8 cellular contexts compared by ENCODE assay signal in genomic region chr19:50725218-50725931, GRCh38. TPM values are rescaled to one million over a fixed set of nuclear protein-coding genes. Genes with fewer than 3 reads are reported as not detected.
A peak's percentile ranks its signal among the peaks of the same experiment; 100 is the strongest.
DNase-seq lines count a peak whose midpoint lies in the region; ATAC-seq and TF ChIP-seq lines count a peak whose summit lies in the region.

No MANE protein-coding gene starts in this region.

- CTCF ChIA-PET in activated CD8-positive, alpha-beta T cell treated with anti-CD3 and anti-CD28 coated beads for 36 hours (lab: Charles Lee) = interaction anchor here (0.7 to 1.9 kb wide), 18 partner anchors 9 to 807 kb away, joined by 3 to 15 read pairs (median 4); no protein-coding TSS in a partner anchor

- H3K4me3 ChIP-seq in AG10803 (ENCODE audit: low read length) (peak overlapping the region; percentile 82), HAP-1 (peak overlapping the region; percentile 53), spleen (peak overlapping the region; percentile 44 to 79 (median 48))

- no peaks in the 10 kb centered on the region for H3K36me3 Mint-ChIP-seq in activated CD8-positive, alpha-beta T cell treated with anti-CD3 and anti-CD28 coated beads for 36 hours (ENCODE audit: low read depth)

- H3K4me1 ChIP-seq in HAP-1 (peaks cover 12% of the 10 kb centered on the region), spleen (peaks cover 8 to 42% (median 22%) of the 10 kb centered on the region in 6 donors)

- no peak for TF ChIP-seq POLR2A in spleen (IDR thresholded peaks at IDR 0.05)

- peak; percentile 13 for DNase-seq in AG10803 (ENCODE audit: low read depth)
- peak in 1 of 2 experiments; percentile 39 for DNase-seq in HAP-1 (ENCODE audit: low spot score in 2 of 2)
- DNase-seq in activated CD8-positive, alpha-beta T cell treated with anti-CD3 and anti-CD28 coated beads for 36 hours = peak; percentile 78
- DNase-seq in left ventricle myocardium superior = no peak
- no peak for DNase-seq in spleen
- no peak for DNase-seq in central memory CD4-positive, alpha-beta T cell
- no peak for DNase-seq in NCI-H345 treated with DMSO at 0.1 percent for 48 hours (lab: John Stamatoyannopoulos, UW; ENCODE audit: unreplicated experiment)

- ATAC-seq in activated CD8-positive, alpha-beta T cell treated with anti-CD3 and anti-CD28 coated beads for 36 hours = peak; percentile 45
- peak; percentile 33 for ATAC-seq in left ventricle myocardium superior
- no peak for ATAC-seq in HG02884 (IDR thresholded peaks at IDR 0.05; ENCODE audit: unreplicated experiment)

- no peak for TF ChIP-seq CTCF in AG10803 (conservative IDR thresholded peaks at IDR 0.05; ENCODE audit: low read length)
- TF ChIP-seq CTCF in activated CD8-positive, alpha-beta T cell treated with anti-CD3 and anti-CD28 coated beads for 36 hours (IDR thresholded peaks at IDR 0.05) = no peak
- TF ChIP-seq CTCF in spleen (IDR thresholded peaks at IDR 0.05 in 8 of 11, conservative IDR thresholded peaks at IDR 0.05 in 3 of 11) = no peak

- POLR2A ChIA-PET in activated CD8-positive, alpha-beta T cell treated with anti-CD3 and anti-CD28 coated beads for 36 hours (lab: Charles Lee) = interaction anchor here (0.7 to 1.4 kb wide), 3 partner anchors 55 to 80 kb away, joined by 3 to 7 read pairs (median 5); no protein-coding TSS in a partner anchor

- peaks cover 25% of the 10 kb centered on the region for H3K4me1 Mint-ChIP-seq in activated CD8-positive, alpha-beta T cell treated with anti-CD3 and anti-CD28 coated beads for 36 hours (ENCODE audit: low read depth)

- no peaks in the 10 kb centered on the region for H3K9me3 Mint-ChIP-seq in activated CD8-positive, alpha-beta T cell treated with anti-CD3 and anti-CD28 coated beads for 36 hours

- H3K4me3 Mint-ChIP-seq in activated CD8-positive, alpha-beta T cell treated with anti-CD3 and anti-CD28 coated beads for 36 hours = peak overlapping the region; percentile 83

- in situ Hi-C loops in HAP-1 (cut with MboI; ENCODE audit: low sequenced_read_pairs) = no loop called here

- H3K27me3 ChIP-seq in HAP-1 (ENCODE audit: low read depth) (no peaks in the 10 kb centered on the region), spleen (replicated peaks in 1 of 7) (peaks cover 0 to 89% (median 68%) of the 10 kb centered on the region in 7 donors)

- intact Hi-C loops in activated CD8-positive, alpha-beta T cell treated with anti-CD3 and anti-CD28 coated beads for 36 hours (cut with micrococcal nuclease) = no loop called here
- intact Hi-C loops in left ventricle myocardium superior (cut with micrococcal nuclease) = no loop called here
- intact Hi-C loops in spleen (cut with DNase I; ENCODE audit: low total_unique reads) = no loop called here

- H3K27ac ChIP-seq in spleen = peak overlapping the region in 7 of 8 donors; percentile 30 to 78 (median 71)

- H3K36me3 ChIP-seq in HAP-1 (replicated peaks) = no peaks in the 10 kb centered on the region
- H3K36me3 ChIP-seq in spleen = no peaks in the 10 kb centered on the region

- H3K27ac Mint-ChIP-seq in activated CD8-positive, alpha-beta T cell treated with anti-CD3 and anti-CD28 coated beads for 36 hours = peak overlapping the region; percentile 84

- 10 to 21% (median 12%) methylated on average over 19 to 56 of the region's 56 CpGs for whole genome bisulfite sequencing in spleen, 5 donors

- H3K27me3 Mint-ChIP-seq in activated CD8-positive, alpha-beta T cell treated with anti-CD3 and anti-CD28 coated beads for 36 hours = peaks cover 37% of the 10 kb centered on the region

- H3K9me3 ChIP-seq in HAP-1 (no peaks in the 10 kb centered on the region), spleen (peaks cover 0 to 20% (median 0%) of the 10 kb centered on the region in 8 donors)

RNA-seq across cellular contexts. Expression of gene CLEC11A, which starts 2.2 kb away (rescaled TPM):
- total RNA-seq in activated CD8-positive, alpha-beta T cell treated with anti-CD3 and anti-CD28 coated beads for 36 hours = 1 to 10 TPM; 2.2 to 2.7 TPM
- total RNA-seq in left ventricle myocardium superior (2.9 TPM), spleen (10 to 100 TPM in 1 of 7 donors, 1 to 10 TPM in 6; 6.2 to 10.7 (median 9.0) TPM)
- polyA plus RNA-seq in spleen = 1 to 10 TPM; 8.7 to 9.0 (median 8.9) TPM

RNA-seq across cellular contexts. Expression of gene SHANK1, which starts 5.8 kb away (rescaled TPM):
- under 1 TPM in 1 of 2 experiments, not detected in 1; 0.25 TPM for total RNA-seq in activated CD8-positive, alpha-beta T cell treated with anti-CD3 and anti-CD28 coated beads for 36 hours
- total RNA-seq in left ventricle myocardium superior (0.32 TPM), spleen (1 to 10 TPM in 2 of 7 donors, under 1 TPM in 4, not detected in 1; 0.14 to 1.8 (median 0.61) TPM)
- polyA plus RNA-seq in spleen = under 1 TPM in 2 of 3 donors, not detected in 1; 0.07 to 0.32 TPM

RNA-seq across cellular contexts. Expression of gene GPR32, which starts 44.9 kb away (rescaled TPM):
- total RNA-seq in activated CD8-positive, alpha-beta T cell treated with anti-CD3 and anti-CD28 coated beads for 36 hours = not detected
- not detected for total RNA-seq in left ventricle myocardium superior
- not detected for total RNA-seq in spleen
- polyA plus RNA-seq in spleen = not detected

Comparison
In these comparisons a context has a peak if more than half of its experiments do, and no peak if none do; other contexts are left out.
1. DNase-seq: peak in AG10803 (single experiment) and activated CD8-positive, alpha-beta T cell treated with anti-CD3 and anti-CD28 coated beads for 36 hours (single experiment); none in left ventricle myocardium superior (single experiment), spleen (single experiment), central memory CD4-positive, alpha-beta T cell (single experiment) and NCI-H345 treated with DMSO at 0.1 percent for 48 hours (single experiment).
2. Peak in every context shown above with its lines, with median percentiles within 50 percentile points of each other: H3K4me3 ChIP-seq.